8 cellular contexts compared by ENCODE assay signal in genomic region chr3:107271787-107272387, GRCh38.
A peak's percentile ranks its signal among the peaks of the same experiment; 100 is the strongest.
DNase-seq lines count a peak whose midpoint lies in the region; ATAC-seq and TF ChIP-seq lines count a peak whose summit lies in the region.

No MANE protein-coding gene starts in this region.

- no peak overlapping the region for H3K27ac Mint-ChIP-seq in nephron

- H3K4me3 Mint-ChIP-seq in nephron, result no peak overlapping the region

- peaks cover 14% of the 10 kb centered on the region for H3K4me1 Mint-ChIP-seq in nephron

- H3K4me3 ChIP-seq in epithelial cell of esophagus (ENCODE audit: low read length), result no peak overlapping the region

- ATAC-seq in GM19468 (IDR thresholded peaks at IDR 0.05; ENCODE audit: extremely low read depth, unreplicated experiment) (peak; percentile 63), GM21447 (IDR thresholded peaks at IDR 0.05; ENCODE audit: unreplicated experiment) (no peak)

- H3K9me3 Mint-ChIP-seq in nephron, result no peaks in the 10 kb centered on the region

- H3K27me3 Mint-ChIP-seq in nephron (ENCODE audit: low read depth), result no peaks in the 10 kb centered on the region

- H3K36me3 Mint-ChIP-seq in nephron (ENCODE audit: low read depth), result no peaks in the 10 kb centered on the region

- peak; percentile 39 for DNase-seq in D341Med (ENCODE audit: low spot score)
- peak; percentile 27 for DNase-seq in KG1 (lab: John Stamatoyannopoulos, UW)
- DNase-seq in RPMI7951 (ENCODE audit: low read depth), result peak; percentile 58
- DNase-seq in epithelial cell of esophagus (ENCODE audit: low read depth), result peak; percentile 48
- no peak for DNase-seq in NCI-H187 (lab: John Stamatoyannopoulos, UW)

- peak; percentile 58 for TF ChIP-seq CTCF in epithelial cell of esophagus (IDR thresholded peaks at IDR 0.05; ENCODE audit: insufficient read depth, low read depth, low read length, missing control alignments)
- TF ChIP-seq CTCF in nephron (IDR thresholded peaks at IDR 0.05; ENCODE audit: unreplicated experiment in 3 of 3), result peak; percentile 60 to 82 (median 63)

Comparison
In these comparisons a context has a peak if more than half of its experiments do, and no peak if none do; other contexts are left out.
1. DNase-seq: peak in D341Med (single experiment), KG1 (single experiment), RPMI7951 (single experiment) and epithelial cell of esophagus (single experiment); none in NCI-H187 (0 of 2).